ENCODE assay signal across 19 cellular contexts in the genomic region with DNA sequence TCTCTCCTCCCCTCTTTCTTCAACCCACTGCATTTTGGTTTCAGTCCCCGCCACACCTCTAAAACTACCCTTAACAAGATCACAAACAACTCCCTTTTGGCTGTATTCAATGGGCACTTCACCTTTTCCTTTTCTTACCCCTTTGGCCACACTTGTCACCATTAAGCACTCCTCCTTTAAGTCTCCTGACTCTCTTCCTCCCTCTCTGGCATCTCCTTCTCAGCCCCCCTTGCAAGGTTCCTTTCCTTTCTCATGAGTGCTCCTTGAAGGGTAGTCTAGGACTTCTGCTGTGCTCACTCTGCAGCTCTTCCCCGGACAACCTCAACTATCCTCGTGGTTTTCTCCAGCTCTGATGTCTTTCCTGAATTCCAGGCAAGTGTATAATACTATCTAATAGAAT.
"Had no signal": no experiment of that assay in that cellular context is flagged by ENCODE, and none has a peak within 500 bp of the region (broad histone marks: within the 10 kb centered on the region; RNA-seq: fewer than 3 reads in every experiment).

No MANE protein-coding gene starts in this region.

- H2AFZ ChIP-seq: parathyroid adenoma had no signal

- H3K4me3 Mint-ChIP-seq: dendritic cell treated with granulocyte-macrophage colony-stimulating factor and Interleukin-4, amounts not matched to agents 40 ng/mL and 50 ng/mL, for 4 days; effector memory CD8-positive, alpha-beta T cell; nephron progenitor cell; type B pancreatic cell had no signal

- DNase-seq: effector memory CD8-positive, alpha-beta T cell; foreskin fibroblast; head of caudate nucleus; hippocampal formation; mammary epithelial cell; nephron progenitor cell; psoas muscle; retina; sigmoid colon; stimulated activated CD4-positive, alpha-beta T cell treated with anti-CD3 and anti-CD28 coated beads, Interleukin-2, amount 100 ng/mL, for 48 hours; stimulated activated naive CD4-positive, alpha-beta T cell treated with Interleukin-2 at 50 U/mL for 16 hours had no signal

- H3K27ac Mint-ChIP-seq: dendritic cell treated with granulocyte-macrophage colony-stimulating factor and Interleukin-4, amounts not matched to agents 40 ng/mL and 50 ng/mL, for 4 days; effector memory CD8-positive, alpha-beta T cell; type B pancreatic cell had no signal

- H3K9ac ChIP-seq: parathyroid adenoma had no signal

- H3K27me3 ChIP-seq: esophagus muscularis mucosa, sigmoid colon had no signal

- FAIRE-seq: urothelium cell line had no signal

- H3K9me3 Mint-ChIP-seq: dendritic cell treated with granulocyte-macrophage colony-stimulating factor and Interleukin-4, amounts not matched to agents 40 ng/mL and 50 ng/mL, for 4 days; effector memory CD8-positive, alpha-beta T cell; nephron progenitor cell had no signal

- H3K36me3 ChIP-seq: esophagus muscularis mucosa, gastroesophageal sphincter, sigmoid colon had no signal

- H3K27ac ChIP-seq: epithelial cell of prostate, esophagus muscularis mucosa, gastroesophageal sphincter, parathyroid adenoma, psoas muscle, sigmoid colon had no signal

- H3K9me3 ChIP-seq: esophagus muscularis mucosa, gastroesophageal sphincter, psoas muscle, sigmoid colon had no signal

- H3K4me1 ChIP-seq: esophagus muscularis mucosa, gastroesophageal sphincter, parathyroid adenoma, psoas muscle, sigmoid colon had no signal

- ATAC-seq: effector memory CD8-positive, alpha-beta T cell; gastroesophageal sphincter; psoas muscle had no signal

- H3K36me3 Mint-ChIP-seq: type B pancreatic cell had no signal

- H3K79me2 ChIP-seq: parathyroid adenoma had no signal

- H3K27me3 Mint-ChIP-seq: dendritic cell treated with granulocyte-macrophage colony-stimulating factor and Interleukin-4, amounts not matched to agents 40 ng/mL and 50 ng/mL, for 4 days; type B pancreatic cell had no signal

- H3K4me3 ChIP-seq: esophagus muscularis mucosa, gastroesophageal sphincter, psoas muscle, sigmoid colon, smooth muscle cell had no signal
